In genomic region chr16:85627835-85628556, GRCh38 we compare ENCODE assay signal across 19 cellular contexts. TPM values are rescaled to one million over a fixed set of nuclear protein-coding genes. Genes with fewer than 3 reads are reported as not detected.
DNase-seq lines count a peak whose midpoint lies in the region; ATAC-seq, FAIRE-seq and TF ChIP-seq lines count a peak whose summit lies in the region.
"Had no signal": no experiment of that assay in that cellular context is flagged by ENCODE, and none has a peak within 500 bp of the region (broad histone marks: within the 10 kb centered on the region; RNA-seq: fewer than 3 reads in every experiment).

No MANE protein-coding gene starts in this region.

- 80% methylated on average over 1 of the region's 23 CpGs; no CpG with 5 or more reads in 1 of the 2 donors for WGBS in gastroesophageal sphincter (ENCODE audit: low coverage in 1 of 2), 2 donors
- 89% methylated on average over 23 of the region's 23 CpGs for WGBS in mesenchymal stem cell

- FAIRE-seq in D721Med (lab: Jason Lieb, UNC) = no peak

- no peak overlapping the region for H3K23ac ChIP-seq in mesenchymal stem cell (ENCODE audit: low read length in 2 of 2)

- no peak for TF ChIP-seq CTCF in gastroesophageal sphincter (IDR thresholded peaks at IDR 0.05)
- no peak for TF ChIP-seq CTCF in D721Med (IDR thresholded peaks at IDR 0.05; ENCODE audit: insufficient read depth, missing control alignments)

- H3K4me1 Mint-ChIP-seq in activated T-helper 2 cell treated with anti-CD3 and anti-CD28 coated beads, Interferon-gamma antibody, Interleukin-2, Interleukin-4, amounts not matched to agents 10 μg/mL and 5 μg/mL and 100 μg/mL, durations not matched to agents 14 hours and 24 hours and 36 hours (ENCODE audit: low read depth) = peaks cover 5% of the 10 kb centered on the region

- no peak overlapping the region for H2AFZ ChIP-seq in mesenchymal stem cell (ENCODE audit: low read depth, low read length)

- H2AK5ac ChIP-seq in mesenchymal stem cell (ENCODE audit: low read length, severe bottlenecking) = no peak overlapping the region

- no peaks in the 10 kb centered on the region for H3K36me3 ChIP-seq in gastroesophageal sphincter
- H3K36me3 ChIP-seq in mesenchymal stem cell (ENCODE audit: control insufficient read depth in 1 of 2, insufficient read depth in 2 of 2, low read depth in 1 of 2, low read length in 2 of 2) = peaks cover 0 to 50% of the 10 kb centered on the region in 2 experiments
- H3K36me3 ChIP-seq in skeletal muscle tissue (ENCODE audit: control insufficient read depth in 3 of 3, insufficient read depth in 3 of 3, low read length in 3 of 3) = no peaks in the 10 kb centered on the region
- H3K36me3 ChIP-seq: brain microvascular endothelial cell had no signal

- H3K79me1 ChIP-seq in mesenchymal stem cell (replicated peaks; ENCODE audit: low read length, poor library complexity, severe bottlenecking) = peaks cover 70% of the 10 kb centered on the region

- no peak for TF ChIP-seq POLR2A in gastroesophageal sphincter (IDR thresholded peaks at IDR 0.05)

- H3K27ac ChIP-seq in gastroesophageal sphincter = peak overlapping the region in 3 of 4 donors; percentile 33 to 53 (median 53)
- H3K27ac ChIP-seq in mesenchymal stem cell (ENCODE audit: low read length, poor library complexity, severe bottlenecking) = no peak overlapping the region
- H3K27ac ChIP-seq in skeletal muscle tissue (ENCODE audit: low read depth, low read length) = peak overlapping the region; percentile 94
- H3K27ac ChIP-seq: brain microvascular endothelial cell, coronary artery, left lung, upper lobe of right lung had no signal

- H3K4ac ChIP-seq in mesenchymal stem cell (ENCODE audit: low read depth in 1 of 2, low read length in 2 of 2) = no peak overlapping the region

- H3K4me2 ChIP-seq in mesenchymal stem cell (ENCODE audit: low read length, poor library complexity, severe bottlenecking) = no peak overlapping the region

- H4K91ac ChIP-seq in mesenchymal stem cell (ENCODE audit: low read length) = no peak overlapping the region

- H4K8ac ChIP-seq in mesenchymal stem cell (ENCODE audit: low read length) = no peak overlapping the region

- peak; percentile 54 for ATAC-seq in gastroesophageal sphincter
- ATAC-seq: activated naive CD8-positive, alpha-beta T cell treated with anti-CD3 and anti-CD28 coated beads, Interleukin-2, amount 50 U/mL, for 24 hours; left lung; mucosa of descending colon; upper lobe of right lung had no signal

- DNase-seq in NCI-H146 (lab: John Stamatoyannopoulos, UW) (peak; percentile 11), NCI-H146 treated with DMSO at 0.1 percent for 48 hours (lab: John Stamatoyannopoulos, UW; ENCODE audit: unreplicated experiment) (no peak), mesenchymal stem cell (no peak), D721Med (ENCODE audit: insufficient read length, low spot score) (no peak), T-helper 9 cell (no peak)
- no peak for DNase-seq in activated T-helper 2 cell treated with anti-CD3 and anti-CD28 coated beads, Interferon-gamma antibody, Interleukin-2, Interleukin-4, amounts not matched to agents 10 μg/mL and 5 μg/mL and 100 μg/mL, durations not matched to agents 14 hours and 24 hours and 36 hours (ENCODE audit: low spot score)
- DNase-seq: activated CD4-positive, alpha-beta T cell treated with anti-CD3 and anti-CD28 coated beads, Interleukin-2, amount 50 U/mL, for 4 hours; activated CD8-positive, alpha-beta memory T cell treated with anti-CD3 and anti-CD28 coated beads, Interleukin-2, amount 50 U/mL, for 4 hours; activated effector memory CD4-positive, alpha-beta T cell treated with Interleukin-2 at 50 U/mL for 16 hours; activated naive CD8-positive, alpha-beta T cell treated with anti-CD3 and anti-CD28 coated beads, Interleukin-2, amount 50 U/mL, for 24 hours; brain microvascular endothelial cell; HFFc6; left lung; mucosa of descending colon; NCI-H524 treated with DMSO at 0.1 percent for 48 hours; upper lobe of right lung had no signal

- no peak overlapping the region for H3K14ac ChIP-seq in mesenchymal stem cell (ENCODE audit: low read length in 2 of 2)

- H3K27ac Mint-ChIP-seq in activated T-helper 2 cell treated with anti-CD3 and anti-CD28 coated beads, Interferon-gamma antibody, Interleukin-2, Interleukin-4, amounts not matched to agents 10 μg/mL and 5 μg/mL and 100 μg/mL, durations not matched to agents 14 hours and 24 hours and 36 hours = no peak overlapping the region
- H3K27ac Mint-ChIP-seq: HFFc6 had no signal

- intact Hi-C loops in activated T-helper 2 cell treated with anti-CD3 and anti-CD28 coated beads, Interferon-gamma antibody, Interleukin-2, Interleukin-4, amounts not matched to agents 10 μg/mL and 5 μg/mL and 100 μg/mL, durations not matched to agents 14 hours and 24 hours and 36 hours (cut with micrococcal nuclease) = no loop called here

- H3K4me3 ChIP-seq in gastroesophageal sphincter = peak overlapping the region in 1 of 2 donors; percentile 6
- no peak overlapping the region for H3K4me3 ChIP-seq in mesenchymal stem cell (ENCODE audit: insufficient read depth in 1 of 2, low read depth in 1 of 2, low read length in 2 of 2)
- peak overlapping the region; percentile 23 to 63 (median 63) for H3K4me3 ChIP-seq in skeletal muscle tissue (ENCODE audit: low read length in 3 of 3)
- H3K4me3 ChIP-seq: coronary artery, left lung, mucosa of descending colon, upper lobe of right lung had no signal

- H3K9me3 ChIP-seq in gastroesophageal sphincter = peaks cover 0 to 6% (median 0%) of the 10 kb centered on the region in 3 donors
- H3K9me3 ChIP-seq in mesenchymal stem cell (ENCODE audit: control insufficient read depth, low read length) = peaks cover 8% of the 10 kb centered on the region
- peaks cover 0 to 4% (median 3%) of the 10 kb centered on the region in 3 donors for H3K9me3 ChIP-seq in skeletal muscle tissue (ENCODE audit: control insufficient read depth in 3 of 3, low read length in 3 of 3)
- H3K9me3 ChIP-seq: upper lobe of right lung had no signal

- H3K4me1 ChIP-seq in gastroesophageal sphincter (peaks cover 0 to 51% (median 17%) of the 10 kb centered on the region in 3 donors), mesenchymal stem cell (ENCODE audit: control insufficient read depth, insufficient read depth, low read depth, low read length) (peaks cover 31% of the 10 kb centered on the region), skeletal muscle tissue (ENCODE audit: control insufficient read depth in 3 of 3, insufficient read depth in 3 of 3, low read length in 3 of 3) (peaks cover 29 to 81% (median 53%) of the 10 kb centered on the region in 3 donors)

- no peak overlapping the region for H2BK12ac ChIP-seq in mesenchymal stem cell (ENCODE audit: low read length in 2 of 2)

- H2BK120ac ChIP-seq in mesenchymal stem cell (ENCODE audit: low read depth, low read length) = no peak overlapping the region

- H3K4me3 Mint-ChIP-seq in activated T-helper 2 cell treated with anti-CD3 and anti-CD28 coated beads, Interferon-gamma antibody, Interleukin-2, Interleukin-4, amounts not matched to agents 10 μg/mL and 5 μg/mL and 100 μg/mL, durations not matched to agents 14 hours and 24 hours and 36 hours (ENCODE audit: low read depth) = no peak overlapping the region
- H3K4me3 Mint-ChIP-seq: activated naive CD8-positive, alpha-beta T cell treated with anti-CD3 and anti-CD28 coated beads, Interleukin-2, amount 50 U/mL, for 24 hours; HFFc6 had no signal

- H2BK15ac ChIP-seq in mesenchymal stem cell (ENCODE audit: low read depth, poor library complexity, severe bottlenecking) = peak overlapping the region; percentile 32

- H3K9ac ChIP-seq in mesenchymal stem cell (ENCODE audit: low read length) (no peak overlapping the region), skeletal muscle tissue (ENCODE audit: low read depth in 1 of 3, low read length in 3 of 3) (peak overlapping the region; percentile 74 to 90 (median 89))

- no peak overlapping the region for H3K18ac ChIP-seq in mesenchymal stem cell (ENCODE audit: low read depth in 1 of 2, low read length in 2 of 2)

- no peaks in the 10 kb centered on the region for H3K27me3 Mint-ChIP-seq in activated T-helper 2 cell treated with anti-CD3 and anti-CD28 coated beads, Interferon-gamma antibody, Interleukin-2, Interleukin-4, amounts not matched to agents 10 μg/mL and 5 μg/mL and 100 μg/mL, durations not matched to agents 14 hours and 24 hours and 36 hours (ENCODE audit: low read depth)
- H3K27me3 Mint-ChIP-seq: activated naive CD8-positive, alpha-beta T cell treated with anti-CD3 and anti-CD28 coated beads, Interleukin-2, amount 50 U/mL, for 24 hours had no signal

- H3K36me3 Mint-ChIP-seq in activated T-helper 2 cell treated with anti-CD3 and anti-CD28 coated beads, Interferon-gamma antibody, Interleukin-2, Interleukin-4, amounts not matched to agents 10 μg/mL and 5 μg/mL and 100 μg/mL, durations not matched to agents 14 hours and 24 hours and 36 hours (ENCODE audit: low read depth) = peaks cover 26% of the 10 kb centered on the region

- no peak overlapping the region for H2BK5ac ChIP-seq in mesenchymal stem cell (ENCODE audit: low read depth, low read length, poor library complexity, severe bottlenecking)

- peaks cover 18% of the 10 kb centered on the region for H3K9me3 Mint-ChIP-seq in activated T-helper 2 cell treated with anti-CD3 and anti-CD28 coated beads, Interferon-gamma antibody, Interleukin-2, Interleukin-4, amounts not matched to agents 10 μg/mL and 5 μg/mL and 100 μg/mL, durations not matched to agents 14 hours and 24 hours and 36 hours

- no peak for TF ChIP-seq EP300 in gastroesophageal sphincter (IDR thresholded peaks at IDR 0.05)

- no peaks in the 10 kb centered on the region for H3K27me3 ChIP-seq in gastroesophageal sphincter
- H3K27me3 ChIP-seq in mesenchymal stem cell (ENCODE audit: control insufficient read depth in 1 of 2, insufficient read depth in 1 of 2, low read length in 2 of 2) = no peaks in the 10 kb centered on the region
- no peaks in the 10 kb centered on the region for H3K27me3 ChIP-seq in skeletal muscle tissue (ENCODE audit: control insufficient read depth in 3 of 3, insufficient read depth in 3 of 3, low read length in 3 of 3)
- H3K27me3 ChIP-seq: brain microvascular endothelial cell, left lung, upper lobe of right lung had no signal

RNA-seq across cellular contexts. Expression of gene GSE1, which starts 14.9 kb away (rescaled TPM):
- total RNA-seq in gastroesophageal sphincter = 10 to 100 TPM; 23.4 to 65.5 (median 52.5) TPM
- polyA plus RNA-seq in mesenchymal stem cell (2013, experiment 1 of 2) = 39.2 TPM
- polyA plus RNA-seq in mesenchymal stem cell (2013, experiment 2 of 2) = 38.5 TPM
- 27.7 TPM for total RNA-seq in skeletal muscle tissue
- total RNA-seq in activated T-helper 2 cell treated with anti-CD3 and anti-CD28 coated beads, Interferon-gamma antibody, Interleukin-2, Interleukin-4, amounts not matched to agents 10 μg/mL and 5 μg/mL and 100 μg/mL, durations not matched to agents 14 hours and 24 hours and 36 hours = 37.2 and 39.4 TPM in 2 replicates

Comparison
In these comparisons a context has a peak if more than half of its experiments do, and no peak if none do; other contexts are left out.
1. H3K4me3 ChIP-seq: peak in skeletal muscle tissue (3 of 3); none in mesenchymal stem cell (0 of 2).